8 cellular contexts compared by ENCODE assay signal in the genomic region with DNA sequence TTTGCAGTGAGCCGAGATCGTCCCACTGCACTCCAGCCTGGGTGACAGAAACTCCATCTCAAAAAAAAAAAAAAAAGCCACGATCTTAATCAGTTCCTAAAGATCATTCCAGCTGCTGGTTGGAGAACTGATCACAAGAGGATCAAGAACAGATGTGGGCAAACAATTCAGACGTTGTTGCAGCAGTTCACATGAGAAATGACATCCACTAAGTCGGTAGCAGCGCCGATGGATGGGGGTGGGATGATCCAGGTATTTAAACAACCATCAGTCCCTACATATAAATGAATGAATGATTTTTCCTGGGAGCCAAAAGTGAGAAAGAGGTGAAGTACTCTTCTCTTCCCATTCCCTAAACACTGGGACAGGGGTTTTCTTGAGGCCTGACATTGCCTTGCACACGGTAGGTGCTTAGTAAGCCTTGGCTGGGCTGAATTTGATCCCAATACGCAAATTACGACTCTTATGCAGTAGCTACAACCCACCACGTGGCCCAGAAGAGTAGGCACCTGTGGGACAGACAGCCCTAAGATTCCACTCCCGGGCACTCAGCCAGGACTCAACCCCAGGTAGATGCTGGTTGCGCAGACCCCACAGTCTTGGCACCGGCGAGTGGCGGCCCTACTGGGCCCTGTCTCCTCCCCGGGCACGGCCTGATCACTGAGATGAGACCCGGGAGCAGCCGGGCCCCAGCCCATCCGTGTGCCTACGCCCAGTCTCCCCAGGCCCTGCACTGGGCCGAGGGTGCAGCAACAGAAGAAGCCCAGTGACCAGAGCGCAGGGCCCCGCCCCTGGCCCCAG.
DNase-seq lines count a peak whose midpoint lies in the region; ATAC-seq, FAIRE-seq and TF ChIP-seq lines count a peak whose summit lies in the region.

No MANE protein-coding gene starts in this region.

- H3K36me3 ChIP-seq in DND-41 (ENCODE audit: insufficient read depth, low read length) (peaks cover 22% of the 10 kb centered on the region), iPS-18a (ENCODE audit: control insufficient read depth, low read depth, low read length) (no peaks in the 10 kb centered on the region)

- TF ChIP-seq POLR2A in NB4 (IDR thresholded peaks at IDR 0.05; ENCODE audit: extremely low read depth, insufficient read length), result no peak

- H3K9me3 Mint-ChIP-seq in activated naive CD8-positive, alpha-beta T cell (ENCODE audit: low read depth), result no peaks in the 10 kb centered on the region

- H3K4me2 ChIP-seq in DND-41 (ENCODE audit: insufficient read depth, low read length), result peak overlapping the region; percentile 82

- H3K27ac Mint-ChIP-seq in activated naive CD8-positive, alpha-beta T cell, result peak overlapping the region; percentile 81

- peaks cover 46% of the 10 kb centered on the region for H3K4me1 Mint-ChIP-seq in activated naive CD8-positive, alpha-beta T cell (ENCODE audit: low read depth)

- no peaks in the 10 kb centered on the region for H3K27me3 ChIP-seq in DND-41 (ENCODE audit: insufficient read depth, low read length, poor library complexity)
- H3K27me3 ChIP-seq in iPS-18a (ENCODE audit: control insufficient read depth, insufficient read depth, low read length), result peaks cover 17% of the 10 kb centered on the region

- H3K9me3 ChIP-seq in DND-41 (ENCODE audit: insufficient read depth, low read length, severe bottlenecking), result no peaks in the 10 kb centered on the region
- no peaks in the 10 kb centered on the region for H3K9me3 ChIP-seq in iPS-18a (ENCODE audit: control insufficient read depth, low read depth, low read length)

- H3K9ac ChIP-seq in DND-41 (ENCODE audit: low read depth, low read length) (peak overlapping the region; percentile 64), iPS-18a (ENCODE audit: low read length) (peak overlapping the region; percentile 26)

- H3K27ac ChIP-seq in DND-41 (ENCODE audit: low read length) (peak overlapping the region; percentile 56), iPS-18a (ENCODE audit: low read length) (peak overlapping the region; percentile 17)

- no peak for DNase-seq in DND-41
- DNase-seq in NB4 (ENCODE audit: low read depth), result no peak
- DNase-seq in stimulated activated naive CD4-positive, alpha-beta T cell treated with Interleukin-2 at 50 U/mL for 16 hours (lab: John Stamatoyannopoulos, UW), result peak; percentile 52
- DNase-seq in RCC 7860 (ENCODE audit: low spot score), result no peak
- DNase-seq in inferior parietal cortex (ENCODE audit: extremely low spot score), result no peak

- peak overlapping the region; percentile 93 for H3K4me3 Mint-ChIP-seq in activated naive CD8-positive, alpha-beta T cell

- peaks cover 9% of the 10 kb centered on the region for H3K79me2 ChIP-seq in DND-41 (ENCODE audit: insufficient read depth, low read length)

- no peaks in the 10 kb centered on the region for H3K36me3 Mint-ChIP-seq in activated naive CD8-positive, alpha-beta T cell

- TF ChIP-seq CTCF in DND-41 (IDR thresholded peaks at IDR 0.05; ENCODE audit: borderline replicate concordance, extremely low read depth, low read length, poor library complexity, severe bottlenecking) (no peak), NB4 (IDR thresholded peaks at IDR 0.05; ENCODE audit: low read depth, low read length) (no peak)

- H4K20me1 ChIP-seq in DND-41 (ENCODE audit: insufficient read depth, low read length), result no peaks in the 10 kb centered on the region

- no peak for ATAC-seq in DND-41 (ENCODE audit: insufficient read depth, low read depth)
- peak; percentile 16 for ATAC-seq in GM21786 (IDR thresholded peaks at IDR 0.05; ENCODE audit: unreplicated experiment)

- H2AFZ ChIP-seq in DND-41 (ENCODE audit: low read depth, low read length), result peak overlapping the region; percentile 72

- FAIRE-seq in RCC 7860 (lab: Jason Lieb, UNC), result no peak

- no peaks in the 10 kb centered on the region for H3K27me3 Mint-ChIP-seq in activated naive CD8-positive, alpha-beta T cell

- H3K4me3 ChIP-seq in DND-41 (ENCODE audit: low read depth in 1 of 2, low read length in 2 of 2), result peak overlapping the region; percentile 51 to 63; a peak in 3 of 4 replicates
- H3K4me3 ChIP-seq in NB4 (ENCODE audit: low read depth, low read length), result peak overlapping the region; percentile 89
- H3K4me3 ChIP-seq in iPS-18a (ENCODE audit: low read length), result peak overlapping the region; percentile 61

- H3K4me1 ChIP-seq in DND-41 (ENCODE audit: insufficient read depth, low read length), result peaks cover 19% of the 10 kb centered on the region
- H3K4me1 ChIP-seq in iPS-18a (ENCODE audit: control insufficient read depth, low read depth, low read length), result no peaks in the 10 kb centered on the region
